27 cellular contexts compared by ENCODE assay signal in the genomic region with DNA sequence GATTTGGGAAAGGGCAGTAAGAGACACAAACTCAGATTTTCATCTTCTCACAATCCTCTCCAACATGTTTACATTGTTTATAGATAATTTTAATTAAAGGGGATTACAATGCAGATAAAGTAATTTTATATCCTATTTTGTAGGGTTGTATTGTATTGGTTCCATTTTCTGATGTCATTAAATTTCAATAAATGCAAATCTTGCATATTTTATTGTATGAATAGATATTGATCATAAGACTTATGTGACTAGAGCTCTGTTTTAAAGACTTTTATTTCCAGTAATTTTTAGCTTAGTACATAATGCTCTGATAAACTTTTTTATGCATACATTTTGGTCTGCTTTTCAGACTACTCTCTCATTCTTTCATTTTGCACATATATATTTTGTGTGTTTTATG.
"Had no signal": no experiment of that assay in that cellular context is flagged by ENCODE, and none has a peak within 500 bp of the region (broad histone marks: within the 10 kb centered on the region; RNA-seq: fewer than 3 reads in every experiment).

No MANE protein-coding gene starts in this region.

- DNase-seq: stimulated activated CD4-positive, alpha-beta T cell treated with anti-CD3 and anti-CD28 coated beads, Interleukin-2, amount 100 ng/mL, for 48 hours; stimulated activated CD4-positive, alpha-beta T cell treated with anti-CD3 and anti-CD28 coated beads, Interleukin-4, amount 100 ng/mL, for 1 hour; stimulated activated CD4-positive, alpha-beta T cell treated with anti-CD3 and anti-CD28 coated beads, Interleukin-4, amount 100 ng/mL, for 24 hours; stimulated activated CD4-positive, alpha-beta T cell treated with anti-CD3 and anti-CD28 coated beads, Interleukin-4, amount 100 ng/mL, for 4 hours; stimulated activated CD8-positive, alpha-beta memory T cell treated with anti-CD3 and anti-CD28 coated beads, Interleukin-4, amount 100 ng/mL, for 48 hours; stimulated activated naive B cell treated with anti-CD40 and anti-IgM and Interleukin-4, amounts not matched to agents 10 μg/mL and 1 μg/mL and 100 μg/mL, for 72 hours; stimulated activated naive CD4-positive, alpha-beta T cell; stimulated activated naive CD4-positive, alpha-beta T cell treated with Interleukin-2 at 50 U/mL for 16 hours; stimulated activated naive CD8-positive, alpha-beta T cell treated with anti-CD3 and anti-CD28 coated beads, Interleukin-15, amount 100 ng/mL, for 72 hours; stimulated activated naive CD8-positive, alpha-beta T cell treated with anti-CD3 and anti-CD28 coated beads, Interleukin-15, Interleukin-2, amounts not matched to agents 100 U/mL and 50 U/mL, for 24 hours; stomach; substantia nigra; testis; thyroid gland; tibial artery; transverse colon; trophoblast cell; upper lobe of left lung; upper lobe of right lung; uterus had no signal

- H3K36me3 ChIP-seq: stomach, suprapubic skin, thoracic aorta, thyroid gland, tibial artery, tibial nerve, transverse colon, upper lobe of left lung, upper lobe of right lung, uterus, vagina had no signal

- H3K4me3 ChIP-seq: stomach, suprapubic skin, testis, thoracic aorta, thyroid gland, tibial artery, tibial nerve, transverse colon, upper lobe of left lung, upper lobe of right lung, uterus, vagina had no signal

- FAIRE-seq: urothelium cell line had no signal

- H3K27me3 ChIP-seq: stomach, suprapubic skin, testis, thyroid gland, tibial artery, tibial nerve, transverse colon, upper lobe of left lung, upper lobe of right lung, uterus, vagina had no signal

- H3K4me1 ChIP-seq: stomach, suprapubic skin, testis, thyroid gland, tibial artery, tibial nerve, transverse colon, upper lobe of left lung, upper lobe of right lung, uterus, vagina had no signal

- H3K9me3 ChIP-seq: testis, thoracic aorta, thyroid gland, tibial artery, tibial nerve, transverse colon, upper lobe of left lung, upper lobe of right lung, uterus, vagina had no signal

- ATAC-seq: stimulated activated effector memory CD8-positive, alpha-beta T cell treated with anti-CD3 and anti-CD28 coated beads, Interleukin-12 subunit alpha, Interleukin-12 subunit beta, amount 100 ng/mL, for 72 hours; stimulated activated memory B cell treated with anti-CD40 and anti-IgM and Interleukin-4, amounts not matched to agents 10 μg/mL and 1 μg/mL and 100 μg/mL, for 72 hours; stimulated activated naive B cell treated with anti-CD40 and anti-IgM and Interleukin-4, amounts not matched to agents 10 μg/mL and 1 μg/mL and 100 μg/mL, for 72 hours; stimulated activated naive CD8-positive, alpha-beta T cell treated with anti-CD3 and anti-CD28 coated beads, Interleukin-15, amount 100 ng/mL, for 72 hours; stimulated activated naive CD8-positive, alpha-beta T cell treated with anti-CD3 and anti-CD28 coated beads, Interleukin-15, Interleukin-2, amounts not matched to agents 100 U/mL and 50 U/mL, for 24 hours; upper lobe of right lung had no signal

- H3K27ac ChIP-seq: stomach, suprapubic skin, testis, thoracic aorta, thyroid gland, tibial artery, tibial nerve, transverse colon, upper lobe of left lung, upper lobe of right lung, uterus, vagina had no signal
